In the genomic region with DNA sequence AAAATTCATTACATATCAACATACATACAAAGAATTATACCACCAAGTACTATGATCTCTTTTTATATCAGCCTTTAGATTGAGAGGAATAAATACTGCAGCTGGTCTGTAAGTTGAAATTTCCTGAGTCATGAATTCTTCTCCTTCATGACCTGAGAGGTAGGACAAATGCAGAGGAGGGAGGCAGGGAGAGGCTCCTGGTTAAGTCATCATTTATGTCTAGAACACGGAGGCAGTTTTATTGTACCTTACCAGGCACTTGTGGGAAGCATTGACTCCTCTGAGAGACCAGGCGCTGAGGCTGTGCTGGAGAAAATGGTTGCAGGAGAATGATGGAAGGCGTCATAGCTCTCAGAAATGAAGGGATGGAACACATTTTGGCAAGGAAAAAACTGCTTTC, we compare ENCODE assay signal across 16 cellular contexts. TPM values are rescaled to one million over a fixed set of nuclear protein-coding genes. Genes with fewer than 3 reads are reported as not detected.
DNase-seq lines count a peak whose midpoint lies in the region; ATAC-seq, FAIRE-seq and TF ChIP-seq lines count a peak whose summit lies in the region.
"Had no signal": no experiment of that assay in that cellular context is flagged by ENCODE, and none has a peak within 500 bp of the region (broad histone marks: within the 10 kb centered on the region; RNA-seq: fewer than 3 reads in every experiment).

No MANE protein-coding gene starts in this region.

- H3K4me1 ChIP-seq in hepatocyte (ENCODE audit: insufficient read depth): no peaks in the 10 kb centered on the region
- no peaks in the 10 kb centered on the region for H3K4me1 ChIP-seq in small intestine (ENCODE audit: control insufficient read depth in 2 of 2, insufficient read depth in 1 of 2, low read depth in 1 of 2, low read length in 1 of 2)
- H3K4me1 ChIP-seq: BLaER1 had no signal

- H3K9me3 ChIP-seq in T-helper 17 cell (ENCODE audit: control insufficient read depth, low read length, poor library complexity, severe bottlenecking): no peaks in the 10 kb centered on the region
- H3K9me3 ChIP-seq in hepatocyte (ENCODE audit: low read depth): no peaks in the 10 kb centered on the region
- H3K9me3 ChIP-seq in small intestine (ENCODE audit: control insufficient read depth, low read depth): no peaks in the 10 kb centered on the region

- no peaks in the 10 kb centered on the region for H3K79me2 ChIP-seq in hepatocyte

- WGBS in hepatocyte (ENCODE audit: low lambda C conversion rate, missing lambda C conversion rate): 56% methylated on average over 3 of the region's 3 CpGs
- WGBS in small intestine, 3 donors: 53 to 78% (median 73%) methylated on average over 3 of the region's 3 CpGs

- peak; percentile 1 for DNase-seq in DMS53 (lab: John Stamatoyannopoulos, UW)
- no peak for DNase-seq in DMS53 treated with DMSO at 0.1 percent for 48 hours (lab: John Stamatoyannopoulos, UW; ENCODE audit: unreplicated experiment)
- no peak for DNase-seq in T-helper 17 cell
- peak; percentile 26 for DNase-seq in hepatocyte (ENCODE audit: low spot score)
- peak; percentile 35 for DNase-seq in small intestine
- no peak for DNase-seq in UCSD-AML1 (lab: John Stamatoyannopoulos, UW; ENCODE audit: unreplicated experiment)
- no peak for DNase-seq in activated CD8-positive, alpha-beta memory T cell treated with anti-CD3 and anti-CD28 coated beads, Interleukin-2, amount 10 ng/mL, durations not matched to agents 7 days and 5 days
- DNase-seq: AML-193, DMS153, GF-D8, HCEC 1CT had no signal

- H3K4me3 ChIP-seq in hepatocyte (no peak overlapping the region), small intestine (ENCODE audit: low read depth in 1 of 2, low read length in 2 of 2) (no peak overlapping the region)
- H3K4me3 ChIP-seq: BLaER1 had no signal

- no peaks in the 10 kb centered on the region for H3K36me3 Mint-ChIP-seq in T-helper 17 cell (ENCODE audit: low read depth)
- H3K36me3 Mint-ChIP-seq in activated CD8-positive, alpha-beta memory T cell treated with anti-CD3 and anti-CD28 coated beads, Interleukin-2, amount 10 ng/mL, durations not matched to agents 7 days and 5 days: peaks cover 9% of the 10 kb centered on the region

- H3K27me3 ChIP-seq in hepatocyte (no peaks in the 10 kb centered on the region), small intestine (ENCODE audit: control insufficient read depth in 2 of 2, insufficient read depth in 2 of 2, low read length in 2 of 2) (no peaks in the 10 kb centered on the region)

- H2AFZ ChIP-seq in hepatocyte: no peak overlapping the region

- H3K9me3 Mint-ChIP-seq in activated CD8-positive, alpha-beta memory T cell treated with anti-CD3 and anti-CD28 coated beads, Interleukin-2, amount 10 ng/mL, durations not matched to agents 7 days and 5 days (ENCODE audit: low read depth): peaks cover 3% of the 10 kb centered on the region

- CTCF ChIA-PET in activated CD8-positive, alpha-beta memory T cell treated with anti-CD3 and anti-CD28 coated beads, Interleukin-2, amount 10 ng/mL, durations not matched to agents 7 days and 5 days (lab: Charles Lee): no interaction called here

- no peak overlapping the region for H3K27ac ChIP-seq in hepatocyte
- no peak overlapping the region for H3K27ac ChIP-seq in small intestine (ENCODE audit: low read depth in 1 of 2, low read length in 1 of 2)
- H3K27ac ChIP-seq: 22Rv1, BLaER1, HL-60 had no signal

- H3K4me3 Mint-ChIP-seq in T-helper 17 cell: no peak overlapping the region
- H3K4me3 Mint-ChIP-seq in activated CD8-positive, alpha-beta memory T cell treated with anti-CD3 and anti-CD28 coated beads, Interleukin-2, amount 10 ng/mL, durations not matched to agents 7 days and 5 days: no peak overlapping the region

- no peak for TF ChIP-seq CTCF in hepatocyte (IDR thresholded peaks at IDR 0.05; ENCODE audit: poor library complexity)

- H4K20me1 ChIP-seq in hepatocyte (ENCODE audit: insufficient read depth, poor library complexity, severe bottlenecking): no peaks in the 10 kb centered on the region
- H4K20me1 ChIP-seq: BLaER1 had no signal

- H3K4me1 Mint-ChIP-seq in T-helper 17 cell: peaks cover 21% of the 10 kb centered on the region
- H3K4me1 Mint-ChIP-seq in activated CD8-positive, alpha-beta memory T cell treated with anti-CD3 and anti-CD28 coated beads, Interleukin-2, amount 10 ng/mL, durations not matched to agents 7 days and 5 days: peaks cover 34% of the 10 kb centered on the region

- no peaks in the 10 kb centered on the region for H3K27me3 Mint-ChIP-seq in T-helper 17 cell
- no peaks in the 10 kb centered on the region for H3K27me3 Mint-ChIP-seq in activated CD8-positive, alpha-beta memory T cell treated with anti-CD3 and anti-CD28 coated beads, Interleukin-2, amount 10 ng/mL, durations not matched to agents 7 days and 5 days

- no peak overlapping the region for H3K4me2 ChIP-seq in hepatocyte
- H3K4me2 ChIP-seq: BLaER1 had no signal

- no peak for FAIRE-seq in small intestine (lab: Jason Lieb, UNC)
- FAIRE-seq: D721Med had no signal

- no peaks in the 10 kb centered on the region for H3K9me2 ChIP-seq in hepatocyte (replicated peaks; ENCODE audit: insufficient read depth)

- H3K36me3 ChIP-seq in hepatocyte (replicated peaks; ENCODE audit: insufficient read depth, low read depth) (no peaks in the 10 kb centered on the region), small intestine (ENCODE audit: control insufficient read depth in 2 of 2, insufficient read depth in 2 of 2, low read length in 2 of 2) (no peaks in the 10 kb centered on the region)
- H3K36me3 ChIP-seq: BLaER1 had no signal

- peak overlapping the region; percentile 72 for H3K27ac Mint-ChIP-seq in T-helper 17 cell
- no peak overlapping the region for H3K27ac Mint-ChIP-seq in activated CD8-positive, alpha-beta memory T cell treated with anti-CD3 and anti-CD28 coated beads, Interleukin-2, amount 10 ng/mL, durations not matched to agents 7 days and 5 days

- ATAC-seq in T-helper 17 cell: no peak
- no peak for ATAC-seq in activated CD8-positive, alpha-beta memory T cell treated with anti-CD3 and anti-CD28 coated beads, Interleukin-2, amount 10 ng/mL, durations not matched to agents 7 days and 5 days
- no peak for ATAC-seq in GM19463 (IDR thresholded peaks at IDR 0.05; ENCODE audit: unreplicated experiment)

RNA-seq across cellular contexts. Expression of a gene that starts 12.5 kb away (rescaled TPM):
- total RNA-seq in T-helper 17 cell (100 to 1,000 TPM in 1 of 2 donors, 10 to 100 TPM in 1; 99.9 to 107 TPM), hepatocyte (95.7 and 143 TPM in 2 replicates)
- polyA plus RNA-seq in hepatocyte (80.6 and 82.9 TPM in 2 replicates), small intestine (10 to 100 TPM; 16.5 to 30.8 (median 19.5) TPM)
- total RNA-seq in activated CD8-positive, alpha-beta memory T cell treated with anti-CD3 and anti-CD28 coated beads, Interleukin-2, amount 10 ng/mL, durations not matched to agents 7 days and 5 days: 10 to 100 TPM; 30.2 to 40.0 TPM

Comparison
In these comparisons a context has a peak if more than half of its experiments do, and no peak if none do; other contexts are left out.
1. DNase-seq: peak in DMS53 (single experiment), hepatocyte (single experiment) and small intestine (single experiment); none in DMS53 treated with DMSO at 0.1 percent for 48 hours (single experiment), T-helper 17 cell (0 of 3), UCSD-AML1 (single experiment) and activated CD8-positive, alpha-beta memory T cell treated with anti-CD3 and anti-CD28 coated beads, Interleukin-2, amount 10 ng/mL, durations not matched to agents 7 days and 5 days (single experiment).